Comparison of ENCODE assay signal across 9 cellular contexts in genomic region chr4:46837639-46838038, GRCh38.
"Had no signal": no experiment of that assay in that cellular context is flagged by ENCODE, and none has a peak within 500 bp of the region (broad histone marks: within the 10 kb centered on the region; RNA-seq: fewer than 3 reads in every experiment).

No MANE protein-coding gene starts in this region.

- H3K4me3 ChIP-seq: GM23338, K562 had no signal

- H3K27ac ChIP-seq: HL-60 had no signal

- DNase-seq: H9, HCEC 1CT, IMR-90, KG1 had no signal

- FAIRE-seq: H1, H54, K562 had no signal

- ATAC-seq: GM23338, K562 had no signal

- H3K4me2 ChIP-seq: GM23338 had no signal
